In the genomic region with DNA sequence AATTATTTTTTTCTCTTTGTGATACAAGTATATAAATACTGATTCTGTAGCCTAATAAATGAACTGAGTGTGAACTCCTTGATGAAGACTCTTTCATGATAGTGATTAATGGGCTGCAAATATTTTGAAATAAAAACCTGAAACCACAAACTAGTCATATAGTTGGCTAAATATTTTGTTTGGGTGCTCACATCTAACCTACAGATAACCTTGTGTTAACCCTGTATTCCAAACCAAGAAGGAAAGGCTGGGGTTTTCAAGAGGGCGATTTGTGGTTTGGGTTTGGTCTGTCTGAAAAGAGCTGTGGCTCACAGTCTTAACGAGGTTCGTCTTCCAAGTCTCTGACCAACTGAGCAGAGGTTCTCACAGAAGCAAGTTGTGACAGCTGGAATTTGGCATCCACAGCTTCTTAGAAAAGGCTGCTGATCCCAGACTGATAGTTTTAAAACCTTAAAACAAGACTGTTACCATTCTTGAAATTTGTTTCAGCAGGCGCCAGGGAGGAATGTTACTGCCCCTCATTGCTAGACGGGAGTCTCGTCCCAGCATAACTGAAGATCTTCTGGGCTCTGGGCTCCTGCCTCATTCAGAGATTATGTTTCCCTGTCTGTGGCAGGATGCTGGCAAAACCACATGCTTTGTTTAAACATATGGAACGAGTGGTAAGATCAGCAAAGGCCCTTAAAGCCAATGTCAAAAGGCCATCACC, we compare ENCODE assay signal across 11 cellular contexts.
DNase-seq lines count a peak whose midpoint lies in the region; ATAC-seq, FAIRE-seq and TF ChIP-seq lines count a peak whose summit lies in the region.
"Had no signal": no experiment of that assay in that cellular context is flagged by ENCODE, and none has a peak within 500 bp of the region (broad histone marks: within the 10 kb centered on the region; RNA-seq: fewer than 3 reads in every experiment).

No MANE protein-coding gene starts in this region.

- intact Hi-C loops in MCF 10A (cut with micrococcal nuclease), result loop anchor here (1.0 to 2.0 kb wide), 2 partner anchors 340 to 738 kb away; no protein-coding TSS in a partner anchor
- intact Hi-C loops in breast epithelium (cut with DNase I; ENCODE audit: low total_unique reads), result loop anchor here (5.0 kb wide), 1 partner anchor 947 kb away; no protein-coding TSS in a partner anchor
- intact Hi-C loops in upper lobe of right lung (cut with DNase I), result no loop called here

- H3K4me1 Mint-ChIP-seq in MCF 10A (ENCODE audit: insufficient read depth, unreplicated experiment), result peaks cover 18% of the 10 kb centered on the region
- H3K4me1 Mint-ChIP-seq in naive thymus-derived CD8-positive, alpha-beta T cell, result no peaks in the 10 kb centered on the region
- H3K4me1 Mint-ChIP-seq in activated naive CD4-positive, alpha-beta T cell treated with anti-CD3 and anti-CD28 coated beads, Interleukin-2, amount 10 ng/mL, durations not matched to agents 7 days and 5 days, result no peaks in the 10 kb centered on the region
- H3K4me1 Mint-ChIP-seq: CD4-positive, CD25-positive, alpha-beta regulatory T cell had no signal

- H3K4me1 ChIP-seq in breast epithelium (no peaks in the 10 kb centered on the region), upper lobe of right lung (no peaks in the 10 kb centered on the region)

- no peak overlapping the region for H3K27ac Mint-ChIP-seq in MCF 10A (ENCODE audit: low read depth, unreplicated experiment)
- no peak overlapping the region for H3K27ac Mint-ChIP-seq in naive thymus-derived CD8-positive, alpha-beta T cell
- H3K27ac Mint-ChIP-seq in activated naive CD4-positive, alpha-beta T cell treated with anti-CD3 and anti-CD28 coated beads, Interleukin-2, amount 10 ng/mL, durations not matched to agents 7 days and 5 days, result no peak overlapping the region
- H3K27ac Mint-ChIP-seq: CD4-positive, CD25-positive, alpha-beta regulatory T cell had no signal

- H3K4me3 Mint-ChIP-seq in MCF 10A (ENCODE audit: unreplicated experiment), result peak overlapping the region; percentile 29
- H3K4me3 Mint-ChIP-seq in naive thymus-derived CD8-positive, alpha-beta T cell, result no peak overlapping the region
- H3K4me3 Mint-ChIP-seq in activated naive CD4-positive, alpha-beta T cell treated with anti-CD3 and anti-CD28 coated beads, Interleukin-2, amount 10 ng/mL, durations not matched to agents 7 days and 5 days, result no peak overlapping the region
- H3K4me3 Mint-ChIP-seq: activated T-cell treated with anti-CD3 and anti-CD28 coated beads, Interleukin-2, amount 50 U/mL, for 4 hours; CD4-positive, CD25-positive, alpha-beta regulatory T cell had no signal

- no TSS peak for BruUV-seq in MCF 10A (replicated peaks; lab: Mats Ljungman, UMichigan)

- H3K27ac ChIP-seq in breast epithelium (no peak overlapping the region), SK-N-MC (no peak overlapping the region), upper lobe of right lung (no peak overlapping the region)
- H3K27ac ChIP-seq: esophagus muscularis mucosa had no signal

- no peak overlapping the region for H3K9ac ChIP-seq in SK-N-MC (ENCODE audit: insufficient read length)

- peaks cover 21% of the 10 kb centered on the region for H3K9me3 Mint-ChIP-seq in MCF 10A (ENCODE audit: unreplicated experiment)
- H3K9me3 Mint-ChIP-seq in naive thymus-derived CD8-positive, alpha-beta T cell, result peaks cover 0 to 17% (median 4%) of the 10 kb centered on the region in 9 donors
- peaks cover 3% of the 10 kb centered on the region for H3K9me3 Mint-ChIP-seq in activated naive CD4-positive, alpha-beta T cell treated with anti-CD3 and anti-CD28 coated beads, Interleukin-2, amount 10 ng/mL, durations not matched to agents 7 days and 5 days

- H3K36me3 Mint-ChIP-seq in MCF 10A (ENCODE audit: insufficient read depth, unreplicated experiment), result no peaks in the 10 kb centered on the region
- H3K36me3 Mint-ChIP-seq in naive thymus-derived CD8-positive, alpha-beta T cell, result no peaks in the 10 kb centered on the region
- no peaks in the 10 kb centered on the region for H3K36me3 Mint-ChIP-seq in activated naive CD4-positive, alpha-beta T cell treated with anti-CD3 and anti-CD28 coated beads, Interleukin-2, amount 10 ng/mL, durations not matched to agents 7 days and 5 days
- H3K36me3 Mint-ChIP-seq: CD4-positive, CD25-positive, alpha-beta regulatory T cell had no signal

- FAIRE-seq in GM19239 (lab: Jason Lieb, UNC), result no peak

- H3K4me3 ChIP-seq in breast epithelium (no peak overlapping the region), SK-N-MC (peak overlapping the region; percentile 14; the same call in 1 of the 2 replicates), fibroblast of the aortic adventitia (ENCODE audit: low read depth, low read length) (no peak overlapping the region), upper lobe of right lung (no peak overlapping the region)
- H3K4me3 ChIP-seq: esophagus muscularis mucosa had no signal

- no peaks in the 10 kb centered on the region for H3K27me3 ChIP-seq in breast epithelium
- no peaks in the 10 kb centered on the region for H3K27me3 ChIP-seq in upper lobe of right lung
- H3K27me3 ChIP-seq: esophagus muscularis mucosa had no signal

- peak; percentile 32 for ATAC-seq in upper lobe of right lung
- ATAC-seq in naive thymus-derived CD8-positive, alpha-beta T cell, result no peak
- ATAC-seq: activated T-cell treated with anti-CD3 and anti-CD28 coated beads, Interleukin-2, amount 50 U/mL, for 4 hours had no signal

- TF ChIP-seq CTCF in MCF 10A (IDR thresholded peaks at IDR 0.05; ENCODE audit: unreplicated experiment), result no peak
- TF ChIP-seq CTCF in breast epithelium (IDR thresholded peaks at IDR 0.05), result no peak
- TF ChIP-seq CTCF in fibroblast of the aortic adventitia (IDR thresholded peaks at IDR 0.05; ENCODE audit: insufficient read depth, low read length), result no peak
- TF ChIP-seq CTCF in upper lobe of right lung (IDR thresholded peaks at IDR 0.05), result no peak

- no peaks in the 10 kb centered on the region for H3K27me3 Mint-ChIP-seq in MCF 10A (ENCODE audit: insufficient read depth, unreplicated experiment)
- no peaks in the 10 kb centered on the region for H3K27me3 Mint-ChIP-seq in naive thymus-derived CD8-positive, alpha-beta T cell
- H3K27me3 Mint-ChIP-seq in activated naive CD4-positive, alpha-beta T cell treated with anti-CD3 and anti-CD28 coated beads, Interleukin-2, amount 10 ng/mL, durations not matched to agents 7 days and 5 days, result no peaks in the 10 kb centered on the region
- H3K27me3 Mint-ChIP-seq: CD4-positive, CD25-positive, alpha-beta regulatory T cell had no signal

- TF ChIP-seq POLR2A in breast epithelium (IDR thresholded peaks at IDR 0.05), result no peak

- H3K36me3 ChIP-seq in breast epithelium (no peaks in the 10 kb centered on the region), SK-N-MC (ENCODE audit: insufficient read depth, low read length) (no peaks in the 10 kb centered on the region), upper lobe of right lung (no peaks in the 10 kb centered on the region)
- H3K36me3 ChIP-seq: esophagus muscularis mucosa had no signal

- CTCF ChIA-PET in MCF 10A (lab: Yijun Ruan, JAX), result interaction anchor here (0.7 to 0.8 kb wide), 2 partner anchors 30 to 723 kb away, joined by 4 to 5 read pairs; no protein-coding TSS in a partner anchor
- CTCF ChIA-PET in activated naive CD4-positive, alpha-beta T cell treated with anti-CD3 and anti-CD28 coated beads, Interleukin-2, amount 10 ng/mL, durations not matched to agents 7 days and 5 days (lab: Charles Lee), result no interaction called here

- peak; percentile 89 for DNase-seq in MCF 10A (ENCODE audit: unreplicated experiment)
- DNase-seq in breast epithelium (ENCODE audit: low spot score in 2 of 2), result no peak
- no peak for DNase-seq in SK-N-MC (ENCODE audit: low read depth, low spot score)
- peak; percentile 100 for DNase-seq in fibroblast of the aortic adventitia (ENCODE audit: low read depth)
- no peak for DNase-seq in upper lobe of right lung
- no peak for DNase-seq in naive thymus-derived CD8-positive, alpha-beta T cell
- DNase-seq in GM19239 (ENCODE audit: insufficient read length, low spot score), result no peak
- DNase-seq in activated naive CD4-positive, alpha-beta T cell treated with anti-CD3 and anti-CD28 coated beads, Interleukin-2, amount 10 ng/mL, durations not matched to agents 7 days and 5 days, result no peak
- DNase-seq: activated T-cell treated with anti-CD3 and anti-CD28 coated beads, Interleukin-2, amount 50 U/mL, for 4 hours; CD4-positive, CD25-positive, alpha-beta regulatory T cell had no signal

- POLR2A ChIA-PET in MCF 10A (lab: Yijun Ruan, JAX), result interaction anchor here (0.7 to 1.2 kb wide), 4 partner anchors 11 to 511 kb away, joined by 3 to 4 read pairs (median 4); no protein-coding TSS in a partner anchor
- POLR2A ChIA-PET in naive thymus-derived CD8-positive, alpha-beta T cell (lab: Charles Lee), result no interaction called here

- H3K9me3 ChIP-seq in breast epithelium (peaks cover 0 to 9% of the 10 kb centered on the region in 2 donors), SK-N-MC (ENCODE audit: low read depth, low read length) (no peaks in the 10 kb centered on the region), upper lobe of right lung (no peaks in the 10 kb centered on the region)

Comparison
In these comparisons a context has a peak if more than half of its experiments do, and no peak if none do; other contexts are left out.
1. DNase-seq: peak in MCF 10A (single experiment) and fibroblast of the aortic adventitia (single experiment); none in breast epithelium (0 of 2), SK-N-MC (single experiment), upper lobe of right lung (single experiment), naive thymus-derived CD8-positive, alpha-beta T cell (0 of 10), GM19239 (single experiment) and activated naive CD4-positive, alpha-beta T cell treated with anti-CD3 and anti-CD28 coated beads, Interleukin-2, amount 10 ng/mL, durations not matched to agents 7 days and 5 days (single experiment).